ENCODE assay signal across 24 cellular contexts in the genomic region with DNA sequence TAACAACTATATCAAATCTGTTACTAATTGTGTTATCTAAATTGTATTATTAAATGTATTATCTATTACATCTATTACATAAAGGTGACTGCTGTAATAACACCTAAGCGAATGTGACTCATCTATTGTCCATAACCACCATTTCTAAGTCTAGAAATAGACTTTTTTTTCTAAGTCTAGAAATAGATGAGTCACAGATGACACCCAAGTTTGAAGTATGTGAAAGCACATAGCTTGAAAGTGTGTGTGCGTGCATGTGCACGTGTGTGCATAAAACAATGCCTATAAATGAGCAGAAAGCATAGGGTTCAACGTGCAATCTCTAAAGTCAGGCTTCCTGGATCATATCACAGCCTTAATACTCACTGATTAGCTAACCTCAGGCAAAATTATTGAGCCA.
DNase-seq lines count a peak whose midpoint lies in the region; ATAC-seq, FAIRE-seq and TF ChIP-seq lines count a peak whose summit lies in the region.
"Had no signal": no experiment of that assay in that cellular context is flagged by ENCODE, and none has a peak within 500 bp of the region (broad histone marks: within the 10 kb centered on the region; RNA-seq: fewer than 3 reads in every experiment).

No MANE protein-coding gene starts in this region.

- POLR2A ChIA-PET in MCF 10A (lab: Yijun Ruan, JAX) = interaction anchor here (0.6 kb wide), 1 partner anchor 104 kb away, joined by 3 read pairs; no protein-coding TSS in a partner anchor

- BruUV-seq in MCF 10A (replicated peaks; lab: Mats Ljungman, UMichigan) = no TSS peak

- no peak overlapping the region for H3K4me3 Mint-ChIP-seq in MCF 10A (ENCODE audit: unreplicated experiment)

- H3K4me3 ChIP-seq in breast epithelium = no peak overlapping the region
- H3K4me3 ChIP-seq in choroid plexus epithelial cell (ENCODE audit: low read depth, low read length) = no peak overlapping the region
- no peak overlapping the region for H3K4me3 ChIP-seq in mucosa of descending colon
- H3K4me3 ChIP-seq in effector memory CD4-positive, alpha-beta T cell (ENCODE audit: insufficient read depth, low read depth, low read length, poor library complexity, severe bottlenecking) = no peak overlapping the region
- H3K4me3 ChIP-seq: SK-N-MC had no signal

- no peak overlapping the region for H3K27ac Mint-ChIP-seq in MCF 10A (ENCODE audit: low read depth, unreplicated experiment)

- H3K9me3 ChIP-seq in breast epithelium (peaks cover 6 to 15% of the 10 kb centered on the region in 2 donors), mucosa of descending colon (peaks cover 52% of the 10 kb centered on the region)
- H3K9me3 ChIP-seq in effector memory CD4-positive, alpha-beta T cell (ENCODE audit: control insufficient read depth, low read length) = no peaks in the 10 kb centered on the region

- H3K27me3 Mint-ChIP-seq in MCF 10A (ENCODE audit: insufficient read depth, unreplicated experiment) = no peaks in the 10 kb centered on the region

- TF ChIP-seq POLR2A in breast epithelium (IDR thresholded peaks at IDR 0.05) = no peak

- CTCF ChIA-PET in MCF 10A (lab: Yijun Ruan, JAX) = interaction anchor here (0.6 to 1.4 kb wide), 2 partner anchors 262 to 343 kb away, joined by 3 read pairs; no protein-coding TSS in a partner anchor

- no peaks in the 10 kb centered on the region for H3K36me3 Mint-ChIP-seq in MCF 10A (ENCODE audit: insufficient read depth, unreplicated experiment)

- intact Hi-C loops in MCF 10A (cut with micrococcal nuclease) = no loop called here
- intact Hi-C loops in breast epithelium (cut with DNase I; ENCODE audit: low total_unique reads) = no loop called here
- intact Hi-C loops in mucosa of descending colon (cut with DNase I, micrococcal nuclease) = no loop called here

- no peaks in the 10 kb centered on the region for H3K36me3 ChIP-seq in breast epithelium
- H3K36me3 ChIP-seq in mucosa of descending colon (ENCODE audit: low read depth) = no peaks in the 10 kb centered on the region
- no peaks in the 10 kb centered on the region for H3K36me3 ChIP-seq in effector memory CD4-positive, alpha-beta T cell (ENCODE audit: control insufficient read depth, insufficient read depth, low read length)

- peaks cover 10% of the 10 kb centered on the region for H3K4me1 Mint-ChIP-seq in MCF 10A (ENCODE audit: insufficient read depth, unreplicated experiment)

- H3K27ac ChIP-seq in breast epithelium = no peak overlapping the region
- H3K27ac ChIP-seq in effector memory CD4-positive, alpha-beta T cell (ENCODE audit: insufficient read depth, low read length, poor library complexity, severe bottlenecking) = no peak overlapping the region
- H3K27ac ChIP-seq: KMS-11, SK-N-MC had no signal

- H3K9me3 Mint-ChIP-seq in MCF 10A (ENCODE audit: unreplicated experiment) = peaks cover 10% of the 10 kb centered on the region

- no peaks in the 10 kb centered on the region for H3K4me1 ChIP-seq in breast epithelium
- H3K4me1 ChIP-seq in mucosa of descending colon (ENCODE audit: low read depth) = no peaks in the 10 kb centered on the region
- H3K4me1 ChIP-seq in effector memory CD4-positive, alpha-beta T cell (ENCODE audit: control insufficient read depth, insufficient read depth, low read length, poor library complexity, severe bottlenecking) = no peaks in the 10 kb centered on the region

- FAIRE-seq in urothelium cell line (lab: Jason Lieb, UNC) = no peak
- FAIRE-seq: H54 had no signal

- H3K27me3 ChIP-seq in breast epithelium = no peaks in the 10 kb centered on the region
- H3K27me3 ChIP-seq in effector memory CD4-positive, alpha-beta T cell (replicated peaks; ENCODE audit: control insufficient read depth, insufficient read depth, low read length, poor library complexity, severe bottlenecking) = no peaks in the 10 kb centered on the region

- DNase-seq in MCF 10A (ENCODE audit: unreplicated experiment) (peak; percentile 61), breast epithelium (ENCODE audit: low spot score in 2 of 2) (no peak), RPMI7951 (ENCODE audit: low read depth) (peak; percentile 2), choroid plexus epithelial cell (ENCODE audit: low read depth) (peak; percentile 1), urothelium cell line (ENCODE audit: low spot score) (peak; percentile 33), mucosa of descending colon (no peak)
- DNase-seq in effector CD4-positive, alpha-beta T cell = no peak
- DNase-seq in effector memory CD4-positive, alpha-beta T cell = no peak
- DNase-seq: 8988T, Calu3, IMR-90, NCI-H1092, NCI-H1436, NCI-H187, NCI-H2081 treated with DMSO at 0.1 percent for 48 hours, NCI-H2171 treated with DMSO at 0.1 percent for 48 hours, NCI-H345, NCI-H510A treated with DMSO at 0.1 percent for 48 hours, NCI-H748 treated with DMSO at 0.1 percent for 48 hours, SIG-M5, SW 1271 had no signal

- TF ChIP-seq CTCF in MCF 10A (IDR thresholded peaks at IDR 0.05; ENCODE audit: unreplicated experiment) = no peak
- TF ChIP-seq CTCF in breast epithelium (IDR thresholded peaks at IDR 0.05) = no peak
- no peak for TF ChIP-seq CTCF in choroid plexus epithelial cell (conservative IDR thresholded peaks at IDR 0.05; ENCODE audit: low read depth, low read length)
- no peak for TF ChIP-seq CTCF in mucosa of descending colon (IDR thresholded peaks at IDR 0.05)

- no peak for ATAC-seq in mucosa of descending colon

Comparison
In these comparisons a context has a peak if more than half of its experiments do, and no peak if none do; other contexts are left out.
1. DNase-seq: peak in MCF 10A (single experiment), RPMI7951 (single experiment), choroid plexus epithelial cell (single experiment) and urothelium cell line (single experiment); none in breast epithelium (0 of 2), effector CD4-positive, alpha-beta T cell (single experiment), mucosa of descending colon (0 of 3) and effector memory CD4-positive, alpha-beta T cell (0 of 3).